23 cellular contexts compared by ENCODE assay signal in the genomic region with DNA sequence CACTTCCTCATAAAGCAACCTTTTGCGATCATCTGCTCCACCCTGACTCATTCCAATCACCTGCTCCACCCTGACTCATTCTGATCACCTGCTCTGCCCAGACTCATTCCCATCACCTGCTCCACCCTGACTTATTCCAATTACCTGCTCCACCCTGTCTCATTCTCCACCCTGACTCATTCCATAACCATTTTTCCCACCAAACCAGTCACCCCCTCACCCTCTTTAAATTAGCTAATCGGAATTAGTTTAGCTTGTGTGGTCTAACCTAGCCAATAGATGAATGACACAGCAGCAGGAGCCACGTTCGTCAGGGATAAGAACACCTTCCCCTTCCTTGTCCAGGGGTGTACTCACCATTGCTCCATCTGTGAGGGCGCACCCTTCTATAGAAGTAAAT.
DNase-seq lines count a peak whose midpoint lies in the region; ATAC-seq, FAIRE-seq and TF ChIP-seq lines count a peak whose summit lies in the region.
"Had no signal": no experiment of that assay in that cellular context is flagged by ENCODE, and none has a peak within 500 bp of the region (broad histone marks: within the 10 kb centered on the region; RNA-seq: fewer than 3 reads in every experiment).

No MANE protein-coding gene starts in this region.

- H3K27ac ChIP-seq in RWPE2 (ENCODE audit: poor library complexity, severe bottlenecking) = peak overlapping the region; percentile 19
- H3K27ac ChIP-seq in smooth muscle cell (ENCODE audit: low read depth) = peak overlapping the region; percentile 86
- H3K27ac ChIP-seq: 22Rv1, BLaER1 had no signal

- no peak overlapping the region for H3K4me2 ChIP-seq in smooth muscle cell
- H3K4me2 ChIP-seq: BLaER1 had no signal

- FAIRE-seq in urothelium cell line (lab: Jason Lieb, UNC) = no peak
- FAIRE-seq: GM18507 had no signal

- no peaks in the 10 kb centered on the region for H3F3A ChIP-seq in smooth muscle cell (ENCODE audit: low read depth)

- H3K4me1 ChIP-seq in RWPE2 (ENCODE audit: insufficient read depth, poor library complexity, severe bottlenecking) = no peaks in the 10 kb centered on the region
- peaks cover 9% of the 10 kb centered on the region for H3K4me1 ChIP-seq in smooth muscle cell (ENCODE audit: low read depth)
- H3K4me1 ChIP-seq: BLaER1, Caco-2 had no signal

- H3K9ac ChIP-seq in smooth muscle cell (ENCODE audit: low read depth) = no peak overlapping the region
- H3K9ac ChIP-seq: BLaER1 had no signal

- ATAC-seq in RWPE2 (ENCODE audit: low read depth) = no peak
- ATAC-seq in esophagus mucosa = peak; percentile 71
- ATAC-seq in left colon = no peak

- intact Hi-C loops in left colon (cut with DNase I, micrococcal nuclease) = no loop called here

- H3K36me3 ChIP-seq in RWPE2 (ENCODE audit: low read depth) (no peaks in the 10 kb centered on the region), smooth muscle cell (ENCODE audit: low read depth) (no peaks in the 10 kb centered on the region)
- H3K36me3 ChIP-seq: BLaER1 had no signal

- DNase-seq in DMS53 (lab: John Stamatoyannopoulos, UW) = peak; percentile 16
- DNase-seq in DMS53 treated with DMSO at 0.1 percent for 48 hours (lab: John Stamatoyannopoulos, UW; ENCODE audit: unreplicated experiment) = no peak
- DNase-seq in RWPE2 (ENCODE audit: low spot score) = no peak
- DNase-seq in smooth muscle cell (lab: John Stamatoyannopoulos, UW; ENCODE audit: unreplicated experiment) = no peak
- DNase-seq in urothelium cell line (ENCODE audit: low spot score) = no peak
- DNase-seq in left colon = no peak
- DNase-seq in NCI-H2081 treated with DMSO at 0.1 percent for 48 hours (lab: John Stamatoyannopoulos, UW) = no peak
- DNase-seq: ACHN; Caco-2; CD4-positive, alpha-beta memory T cell; GOT3; Karpas-422; MV-4-11; NCI-H1105 treated with DMSO at 0.1 percent for 48 hours; NCI-H2081; NCI-H446; NCI-H526; OCI-M1; Right ventricle myocardium superior had no signal

- no peak overlapping the region for H2AFZ ChIP-seq in smooth muscle cell (ENCODE audit: low read depth)

- peaks cover 4% of the 10 kb centered on the region for H3K9me3 ChIP-seq in RWPE2 (ENCODE audit: severe bottlenecking)
- H3K9me3 ChIP-seq in smooth muscle cell (replicated peaks; ENCODE audit: low read depth) = no peaks in the 10 kb centered on the region

- no peaks in the 10 kb centered on the region for H3K79me2 ChIP-seq in smooth muscle cell (ENCODE audit: low read depth)

- H3K27me3 ChIP-seq in RWPE2 (ENCODE audit: insufficient read depth, poor library complexity, severe bottlenecking) (no peaks in the 10 kb centered on the region), smooth muscle cell (ENCODE audit: low read depth) (no peaks in the 10 kb centered on the region)
- H3K27me3 ChIP-seq: BLaER1 had no signal

- TF ChIP-seq CTCF in RWPE2 (IDR thresholded peaks at IDR 0.05; ENCODE audit: poor library complexity, severe bottlenecking) (no peak), smooth muscle cell (IDR thresholded peaks at IDR 0.05; ENCODE audit: borderline replicate concordance, insufficient read depth, poor library complexity, severe bottlenecking) (no peak)

- no peaks in the 10 kb centered on the region for H4K20me1 ChIP-seq in smooth muscle cell (ENCODE audit: low read depth)
- H4K20me1 ChIP-seq: BLaER1 had no signal

- H3K4me3 ChIP-seq in RWPE2 (ENCODE audit: severe bottlenecking) (no peak overlapping the region), smooth muscle cell (no peak overlapping the region)
- H3K4me3 ChIP-seq: BLaER1 had no signal

- WGBS in smooth muscle cell (ENCODE audit: low lambda C conversion rate) = 85% methylated on average over 5 of the region's 5 CpGs
